9 cellular contexts compared by ENCODE assay signal in the genomic region with DNA sequence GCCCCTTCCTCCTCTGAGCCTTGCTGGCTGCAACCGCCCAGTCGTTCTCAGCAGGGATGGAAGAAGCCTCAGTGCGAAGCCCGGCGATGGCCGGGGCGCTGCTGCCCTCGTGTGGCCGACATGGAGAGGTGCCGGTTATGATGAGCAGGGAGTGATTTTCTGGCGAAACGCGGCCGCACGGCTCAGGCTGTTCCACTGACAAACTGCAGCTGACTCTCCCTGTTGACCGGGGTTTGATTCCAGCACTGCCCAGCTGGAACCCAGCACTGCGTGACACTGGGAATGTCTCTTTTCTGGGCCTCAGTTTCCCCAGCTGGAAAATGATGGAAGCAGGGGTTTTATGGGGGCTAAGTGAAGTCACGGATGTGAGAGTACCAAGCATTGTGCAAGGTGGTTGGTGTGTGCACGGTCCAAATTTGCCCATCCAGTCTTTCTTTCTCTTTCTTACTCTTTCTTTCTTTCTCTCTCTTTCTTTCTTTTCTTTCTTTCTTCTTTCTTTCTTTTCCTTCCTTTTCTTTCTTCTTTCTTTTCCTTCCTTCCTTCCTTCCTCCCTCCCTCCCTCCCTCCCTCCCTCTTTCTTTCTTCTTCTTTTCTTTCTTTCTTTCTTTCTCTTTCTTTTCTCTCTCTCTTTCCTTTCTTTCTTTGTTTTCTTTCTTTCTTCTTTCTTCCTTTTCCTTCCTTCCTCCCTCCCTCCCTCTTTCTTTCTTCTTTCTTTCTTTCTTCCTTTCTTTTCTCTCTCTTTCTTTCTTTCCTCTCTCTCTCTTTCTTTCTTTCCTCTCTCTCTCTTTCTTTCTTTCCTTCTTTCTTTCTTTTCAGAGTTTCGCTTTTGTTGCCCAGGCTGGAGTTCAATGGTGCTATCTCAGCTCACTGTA. TPM values are rescaled to one million over a fixed set of nuclear protein-coding genes. Genes with fewer than 3 reads are reported as not detected.
DNase-seq lines count a peak whose midpoint lies in the region; ATAC-seq and TF ChIP-seq lines count a peak whose summit lies in the region.
"Had no signal": no experiment of that assay in that cellular context is flagged by ENCODE, and none has a peak within 500 bp of the region (broad histone marks: within the 10 kb centered on the region; RNA-seq: fewer than 3 reads in every experiment).

No MANE protein-coding gene starts in this region.

- H3K4me1 ChIP-seq in psoas muscle (no peaks in the 10 kb centered on the region), vagina (no peaks in the 10 kb centered on the region)

- DNase-seq in NCI-H2107 treated with DMSO at 0.1 percent for 48 hours (lab: John Stamatoyannopoulos, UW; ENCODE audit: unreplicated experiment), result peak; percentile 48
- no peak for DNase-seq in NCI-H2107 (lab: John Stamatoyannopoulos, UW)
- DNase-seq in NAMALWA (ENCODE audit: low spot score), result peak; percentile 81
- DNase-seq in T-cell, result peak; percentile 24 to 73 (median 58)
- peak; percentile 77 for DNase-seq in activated naive CD8-positive, alpha-beta T cell treated with anti-CD3 and anti-CD28 coated beads, Interleukin-2, amount 50 U/mL, for 24 hours
- peak; percentile 87 for DNase-seq in cardiac septum (ENCODE audit: low spot score)
- DNase-seq in psoas muscle, result peak; percentile 71 to 86
- DNase-seq in vagina (ENCODE audit: extremely low spot score in 2 of 2), result no peak

- peak overlapping the region in 1 of 3 donors; percentile 6 for H3K4me3 Mint-ChIP-seq in T-cell
- H3K4me3 Mint-ChIP-seq in activated naive CD8-positive, alpha-beta T cell treated with anti-CD3 and anti-CD28 coated beads, Interleukin-2, amount 50 U/mL, for 24 hours, result no peak overlapping the region
- H3K4me3 Mint-ChIP-seq: stimulated activated naive CD8-positive, alpha-beta T cell treated with anti-CD3 and anti-CD28 coated beads, Interleukin-15, Interleukin-2, amounts not matched to agents 100 ng/mL and 50 ng/mL, for 24 hours had no signal

- peak; percentile 84 to 96 (median 91) for ATAC-seq in T-cell (replicated peaks in 1 of 4)
- peak; percentile 83 for ATAC-seq in activated naive CD8-positive, alpha-beta T cell treated with anti-CD3 and anti-CD28 coated beads, Interleukin-2, amount 50 U/mL, for 24 hours
- ATAC-seq in psoas muscle, result peak; percentile 83 to 93 (median 86)

- POLR2A ChIA-PET in T-cell (lab: Charles Lee), result no interaction called here

- H3K4me1 Mint-ChIP-seq in T-cell, result peaks cover 10 to 18% (median 12%) of the 10 kb centered on the region in 3 donors
- H3K4me1 Mint-ChIP-seq in activated naive CD8-positive, alpha-beta T cell treated with anti-CD3 and anti-CD28 coated beads, Interleukin-2, amount 50 U/mL, for 24 hours, result peaks cover 5% of the 10 kb centered on the region

- H3K9me3 Mint-ChIP-seq in T-cell, result no peaks in the 10 kb centered on the region
- H3K9me3 Mint-ChIP-seq in activated naive CD8-positive, alpha-beta T cell treated with anti-CD3 and anti-CD28 coated beads, Interleukin-2, amount 50 U/mL, for 24 hours, result no peaks in the 10 kb centered on the region
- H3K9me3 Mint-ChIP-seq: stimulated activated naive CD8-positive, alpha-beta T cell treated with anti-CD3 and anti-CD28 coated beads, Interleukin-15, Interleukin-2, amounts not matched to agents 100 ng/mL and 50 ng/mL, for 24 hours had no signal

- H3K9me3 ChIP-seq in psoas muscle, result no peaks in the 10 kb centered on the region
- H3K9me3 ChIP-seq in vagina, result no peaks in the 10 kb centered on the region

- TF ChIP-seq CTCF in psoas muscle (IDR thresholded peaks at IDR 0.05), result peak; percentile 85
- TF ChIP-seq CTCF in vagina (IDR thresholded peaks at IDR 0.05), result peak; percentile 77 to 82 (median 77)

- H3K36me3 ChIP-seq in psoas muscle (ENCODE audit: insufficient read depth in 1 of 2, low read depth in 1 of 2), result no peaks in the 10 kb centered on the region
- H3K36me3 ChIP-seq in vagina, result no peaks in the 10 kb centered on the region

- intact Hi-C loops in cardiac septum (cut with DNase I), result loop anchor here (2.0 to 10.0 kb wide), 5 partner anchors 111 to 499 kb away; no protein-coding TSS in a partner anchor
- intact Hi-C loops in psoas muscle (cut with DNase I), result loop anchor here (1.0 to 5.0 kb wide), 5 partner anchors 111 to 1241 kb away; no protein-coding TSS in a partner anchor
- intact Hi-C loops in vagina (cut with DNase I), result loop anchor here (5.0 kb wide), 1 partner anchor 109 kb away; no protein-coding TSS in a partner anchor

- H3K27me3 ChIP-seq in psoas muscle (ENCODE audit: insufficient read depth in 3 of 3, low read length in 2 of 3) (peaks cover 0 to 59% (median 5%) of the 10 kb centered on the region in 3 donors), vagina (no peaks in the 10 kb centered on the region)

- CTCF ChIA-PET in T-cell (lab: Charles Lee), result interaction anchor here in 1 of 2 donors (0.6 to 0.7 kb wide), 2 partner anchors 43 to 684 kb away, joined by 3 read pairs; no protein-coding TSS in a partner anchor

- no peak overlapping the region for H3K27ac Mint-ChIP-seq in T-cell
- no peak overlapping the region for H3K27ac Mint-ChIP-seq in activated naive CD8-positive, alpha-beta T cell treated with anti-CD3 and anti-CD28 coated beads, Interleukin-2, amount 50 U/mL, for 24 hours
- H3K27ac Mint-ChIP-seq: stimulated activated naive CD8-positive, alpha-beta T cell treated with anti-CD3 and anti-CD28 coated beads, Interleukin-15, Interleukin-2, amounts not matched to agents 100 ng/mL and 50 ng/mL, for 24 hours had no signal

- H3K27ac ChIP-seq in psoas muscle (no peak overlapping the region), vagina (no peak overlapping the region)

- no peak for TF ChIP-seq POLR2A in vagina (IDR thresholded peaks at IDR 0.05)

- peaks cover 10 to 29% of the 10 kb centered on the region in 2 donors for H3K27me3 Mint-ChIP-seq in T-cell
- H3K27me3 Mint-ChIP-seq in activated naive CD8-positive, alpha-beta T cell treated with anti-CD3 and anti-CD28 coated beads, Interleukin-2, amount 50 U/mL, for 24 hours, result peaks cover 26% of the 10 kb centered on the region

- WGBS in psoas muscle, 3 donors, result 5 to 8% (median 6%) methylated on average over 20 of the region's 20 CpGs

- no peak overlapping the region for H3K4me3 ChIP-seq in psoas muscle
- H3K4me3 ChIP-seq in vagina, result no peak overlapping the region

- H3K36me3 Mint-ChIP-seq in T-cell, result no peaks in the 10 kb centered on the region
- no peaks in the 10 kb centered on the region for H3K36me3 Mint-ChIP-seq in activated naive CD8-positive, alpha-beta T cell treated with anti-CD3 and anti-CD28 coated beads, Interleukin-2, amount 50 U/mL, for 24 hours (ENCODE audit: low read depth)

RNA-seq across cellular contexts. Expression of a gene that starts 25.8 kb away (rescaled TPM):
- not detected for total RNA-seq in T-cell
- not detected for total RNA-seq in cardiac septum
- not detected for total RNA-seq in psoas muscle
- under 1 TPM in 2 of 3 donors, not detected in 1; 0.04 to 0.10 TPM for polyA plus RNA-seq in psoas muscle
- 0.49 TPM for total RNA-seq in vagina

RNA-seq across cellular contexts. Expression of a gene that starts 42.8 kb away (rescaled TPM):
- total RNA-seq in T-cell, result under 1 TPM in 2 of 5 donors, not detected in 3; 0.03 to 0.10 TPM
- total RNA-seq in cardiac septum, result 1.1 TPM
- under 1 TPM; 0.04 to 0.19 (median 0.09) TPM for total RNA-seq in psoas muscle
- polyA plus RNA-seq in psoas muscle, result under 1 TPM; 0.06 to 0.09 (median 0.06) TPM
- total RNA-seq in vagina, result 6.9 TPM

Comparison
In these comparisons a context has a peak if more than half of its experiments do, and no peak if none do; other contexts are left out.
1. DNase-seq: peak in NCI-H2107 treated with DMSO at 0.1 percent for 48 hours (single experiment), NAMALWA (single experiment), T-cell (34 of 34), activated naive CD8-positive, alpha-beta T cell treated with anti-CD3 and anti-CD28 coated beads, Interleukin-2, amount 50 U/mL, for 24 hours (single experiment), cardiac septum (single experiment) and psoas muscle (2 of 2); none in NCI-H2107 (single experiment) and vagina (0 of 2).
2. Peak in every context shown above with its lines, with median percentiles within 50 percentile points of each other: ATAC-seq.